8 cellular contexts compared by ENCODE assay signal in genomic region chr12:110741795-110742717, GRCh38. TPM values are rescaled to one million over a fixed set of nuclear protein-coding genes. Genes with fewer than 3 reads are reported as not detected.
A peak's percentile ranks its signal among the peaks of the same experiment; 100 is the strongest.
DNase-seq lines count a peak whose midpoint lies in the region; ATAC-seq and TF ChIP-seq lines count a peak whose summit lies in the region.

No MANE protein-coding gene starts in this region.

- no peaks in the 10 kb centered on the region for H3K9me3 Mint-ChIP-seq in activated CD4-positive, alpha-beta T cell treated with anti-CD3 and anti-CD28 coated beads for 36 hours (ENCODE audit: low read depth)
- H3K9me3 Mint-ChIP-seq in activated naive CD4-positive, alpha-beta T cell treated with anti-CD3 and anti-CD28 coated beads, Interleukin-2, amount 50 U/mL, for 72 hours = peaks cover 0 to 4% of the 10 kb centered on the region in 2 donors

- ATAC-seq in activated CD4-positive, alpha-beta T cell treated with anti-CD3 and anti-CD28 coated beads for 36 hours = no peak
- peak; percentile 11 for ATAC-seq in HG02870 (IDR thresholded peaks at IDR 0.05; ENCODE audit: unreplicated experiment)
- peak; percentile 4 to 9 for ATAC-seq in activated naive CD4-positive, alpha-beta T cell treated with anti-CD3 and anti-CD28 coated beads, Interleukin-2, amount 50 U/mL, for 72 hours
- peak in 3 of 4 donors; percentile 13 to 45 (median 41) for ATAC-seq in heart left ventricle
- ATAC-seq in HG03565 (IDR thresholded peaks at IDR 0.05; ENCODE audit: unreplicated experiment) = no peak

- H3K36me3 Mint-ChIP-seq in activated CD4-positive, alpha-beta T cell treated with anti-CD3 and anti-CD28 coated beads for 36 hours (ENCODE audit: low read depth) = peaks cover 38% of the 10 kb centered on the region
- peaks cover 12 to 47% of the 10 kb centered on the region in 2 donors for H3K36me3 Mint-ChIP-seq in activated naive CD4-positive, alpha-beta T cell treated with anti-CD3 and anti-CD28 coated beads, Interleukin-2, amount 50 U/mL, for 72 hours

- H3K4me1 Mint-ChIP-seq in activated CD4-positive, alpha-beta T cell treated with anti-CD3 and anti-CD28 coated beads for 36 hours = peaks cover 41% of the 10 kb centered on the region

- WGBS in heart left ventricle, 4 donors = 0 to 1% (median 0%) methylated on average over 22 to 53 of the region's 53 CpGs

- H3K9me3 ChIP-seq in heart left ventricle = no peaks in the 10 kb centered on the region

- H3K4me3 Mint-ChIP-seq in activated CD4-positive, alpha-beta T cell treated with anti-CD3 and anti-CD28 coated beads for 36 hours = peak overlapping the region; percentile 98

- no peak for TF ChIP-seq POLR2A in heart left ventricle (IDR thresholded peaks at IDR 0.05)

- DNase-seq in activated CD4-positive, alpha-beta T cell treated with anti-CD3 and anti-CD28 coated beads for 36 hours = peak; percentile 40
- DNase-seq in activated CD4-positive, alpha-beta T cell treated with anti-CD3 and anti-CD28 coated beads, Interleukin-2, amount 50 U/mL, for 1 hour = no peak
- DNase-seq in NCI-H345 (lab: John Stamatoyannopoulos, UW) (peak; percentile 61), heart left ventricle (peak in 2 of 5 donors; percentile 37 to 54), pons (ENCODE audit: low spot score) (peak; percentile 58)
- peak in 1 of 2 donors; percentile 11 for DNase-seq in activated naive CD4-positive, alpha-beta T cell treated with anti-CD3 and anti-CD28 coated beads, Interleukin-2, amount 50 U/mL, for 72 hours (ENCODE audit: low spot score in 2 of 2)

- peak overlapping the region; percentile 99 for H3K27ac Mint-ChIP-seq in activated CD4-positive, alpha-beta T cell treated with anti-CD3 and anti-CD28 coated beads for 36 hours
- H3K27ac Mint-ChIP-seq in activated naive CD4-positive, alpha-beta T cell treated with anti-CD3 and anti-CD28 coated beads, Interleukin-2, amount 50 U/mL, for 72 hours = peak overlapping the region; percentile 98 to 99

- CTCF ChIA-PET in activated CD4-positive, alpha-beta T cell treated with anti-CD3 and anti-CD28 coated beads for 36 hours (lab: Charles Lee) = interaction anchor here (0.5 to 1.6 kb wide), 10 partner anchors 11 to 640 kb away, joined by 3 to 5 read pairs (median 4); no protein-coding TSS in a partner anchor

- peak overlapping the region; percentile 83 to 97 (median 94) for H3K27ac ChIP-seq in heart left ventricle

- TF ChIP-seq CTCF in heart left ventricle (IDR thresholded peaks at IDR 0.05) = no peak

- H3K4me1 ChIP-seq in heart left ventricle = peaks cover 8 to 72% (median 53%) of the 10 kb centered on the region in 12 donors

- POLR2A ChIA-PET in activated CD4-positive, alpha-beta T cell treated with anti-CD3 and anti-CD28 coated beads for 36 hours (lab: Charles Lee) = interaction anchor here (0.5 to 2.6 kb wide), 10 partner anchors 12 to 1385 kb away, joined by 3 to 14 read pairs (median 4); partner anchors contain the start of genes FAM216A and GPN3

- peaks cover 0 to 1% (median 0%) of the 10 kb centered on the region in 9 donors for H3K36me3 ChIP-seq in heart left ventricle

- H3K4me3 ChIP-seq in heart left ventricle = peak overlapping the region; percentile 64 to 100 (median 97)

- no peaks in the 10 kb centered on the region for H3K27me3 Mint-ChIP-seq in activated CD4-positive, alpha-beta T cell treated with anti-CD3 and anti-CD28 coated beads for 36 hours

- intact Hi-C loops in activated CD4-positive, alpha-beta T cell treated with anti-CD3 and anti-CD28 coated beads for 36 hours (cut with DNase I, micrococcal nuclease) = loop anchor here (1.0 to 10.0 kb wide), 13 partner anchors 15 to 1663 kb away; partner anchors contain the start of genes RAD9B (in 2 of the 2), VPS29 (in 2 of the 2), ATP2A2 (in 1 of the 2) and ATXN2 (in 1 of the 2)
- intact Hi-C loops in heart left ventricle (cut with DNase I) = loop anchor here in 4 of 10 donors (5.0 to 10.0 kb wide), 7 partner anchors 45 to 285 kb away; partner anchors contain the start of genes CCDC63 (in 1 of the 4) and HVCN1 (in 1 of the 4)

- H3K27me3 ChIP-seq in heart left ventricle = no peaks in the 10 kb centered on the region

RNA-seq across cellular contexts. Expression of gene PPP1CC, which starts 0.6 kb away (rescaled TPM):
- total RNA-seq in activated CD4-positive, alpha-beta T cell treated with anti-CD3 and anti-CD28 coated beads for 36 hours = 100 to 1,000 TPM; 201 to 283 TPM
- total RNA-seq in activated naive CD4-positive, alpha-beta T cell treated with anti-CD3 and anti-CD28 coated beads, Interleukin-2, amount 50 U/mL, for 72 hours = 100 to 1,000 TPM; 190 to 343 TPM
- 100 to 1,000 TPM; 110 to 207 (median 150) TPM for total RNA-seq in heart left ventricle
- polyA plus RNA-seq in heart left ventricle = 100 to 1,000 TPM in 1 of 2 donors, 10 to 100 TPM in 1; 90.6 to 130 TPM

RNA-seq across cellular contexts. Expression of gene HVCN1, which starts 53.1 kb away (rescaled TPM):
- 1 to 10 TPM; 4.4 to 4.7 TPM for total RNA-seq in activated CD4-positive, alpha-beta T cell treated with anti-CD3 and anti-CD28 coated beads for 36 hours
- 1 to 10 TPM; 2.8 to 6.3 TPM for total RNA-seq in activated naive CD4-positive, alpha-beta T cell treated with anti-CD3 and anti-CD28 coated beads, Interleukin-2, amount 50 U/mL, for 72 hours
- total RNA-seq in heart left ventricle = 10 to 100 TPM in 6 of 9 donors, 1 to 10 TPM in 3; 4.1 to 55.3 (median 11.8) TPM
- 10 to 100 TPM in 1 of 2 donors, 1 to 10 TPM in 1; 9.5 to 13.6 TPM for polyA plus RNA-seq in heart left ventricle

Comparison
In these comparisons a context has a peak if more than half of its experiments do, and no peak if none do; other contexts are left out.
1. ATAC-seq: peak in HG02870 (single experiment), activated naive CD4-positive, alpha-beta T cell treated with anti-CD3 and anti-CD28 coated beads, Interleukin-2, amount 50 U/mL, for 72 hours (2 of 2) and heart left ventricle (3 of 4); none in activated CD4-positive, alpha-beta T cell treated with anti-CD3 and anti-CD28 coated beads for 36 hours (single experiment) and HG03565 (single experiment).